In the genomic region with DNA sequence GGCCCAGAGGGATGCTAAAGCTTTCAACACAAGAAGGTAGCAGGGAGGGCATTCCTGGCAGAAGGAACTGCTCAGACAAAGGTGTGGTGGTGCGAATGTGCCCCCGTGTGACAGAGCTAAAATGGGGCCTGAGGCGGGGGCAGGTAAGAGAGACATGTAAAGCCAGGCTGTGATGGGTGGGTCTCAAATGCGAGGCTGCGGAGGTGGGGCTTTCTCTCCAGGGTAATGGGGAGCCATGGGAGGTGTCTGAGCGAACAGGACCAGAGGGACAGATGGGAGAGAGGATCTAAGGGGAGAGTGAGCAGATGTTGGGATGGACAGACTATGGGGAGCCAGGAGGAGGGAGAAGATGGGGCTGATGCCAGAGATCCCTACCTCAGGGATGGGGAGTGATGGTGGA, we compare ENCODE assay signal across 1 cellular context.
TF ChIP-seq lines count a peak whose summit lies in the region.

No MANE protein-coding gene starts in this region.

TF ChIP-seq in HEK293, 187 proteins besides CTCF, POLR2A, EP300 and RAD21:
- TF ChIP-seq, protein P1, sequence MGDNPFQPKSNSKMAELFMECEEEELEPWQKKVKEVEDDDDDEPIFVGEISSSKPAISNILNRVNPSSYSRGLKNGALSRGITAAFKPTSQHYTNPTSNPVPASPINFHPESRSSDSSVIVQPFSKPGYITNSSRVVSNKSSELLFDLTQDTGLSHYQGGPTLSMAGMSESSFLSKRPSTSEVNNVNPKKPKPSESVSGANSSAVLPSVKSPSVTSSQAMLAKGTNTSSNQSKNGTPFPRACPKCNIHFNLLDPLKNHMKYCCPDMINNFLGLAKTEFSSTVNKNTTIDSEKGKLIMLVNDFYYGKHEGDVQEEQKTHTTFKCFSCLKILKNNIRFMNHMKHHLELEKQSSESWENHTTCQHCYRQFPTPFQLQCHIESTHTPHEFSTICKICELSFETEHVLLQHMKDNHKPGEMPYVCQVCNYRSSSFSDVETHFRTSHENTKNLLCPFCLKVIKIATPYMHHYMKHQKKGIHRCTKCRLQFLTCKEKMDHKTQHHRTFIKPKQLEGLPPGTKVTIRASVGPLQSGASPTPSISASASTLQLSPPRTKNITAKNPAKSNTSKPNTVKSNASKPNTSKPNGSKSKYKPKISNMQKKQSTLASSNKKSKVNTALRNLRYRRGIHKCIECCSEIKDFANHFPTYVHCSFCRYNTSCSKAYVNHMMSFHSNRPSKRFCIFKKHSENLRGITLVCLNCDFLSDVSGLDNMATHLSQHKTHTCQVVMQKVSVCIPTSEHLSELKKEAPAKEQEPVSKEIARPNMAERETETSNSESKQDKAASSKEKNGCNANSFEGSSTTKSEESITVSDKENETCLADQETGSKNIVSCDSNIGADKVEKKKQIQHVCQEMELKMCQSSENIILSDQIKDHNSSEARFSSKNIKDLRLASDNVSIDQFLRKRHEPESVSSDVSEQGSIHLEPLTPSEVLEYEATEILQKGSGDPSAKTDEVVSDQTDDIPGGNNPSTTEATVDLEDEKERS (tag by site-specific recombination; IDR thresholded peaks at IDR 0.05) = 0 out of 2 replicates have a peak, but pooled peaks have one; percentile 23
- peak; percentile 93 for TF ChIP-seq ZNF16 (tag by site-specific recombination; IDR thresholded peaks at IDR 0.05; ENCODE audit: low read depth)
- TF ChIP-seq ZIC2 (tag by site-specific recombination; IDR thresholded peaks at IDR 0.05) = no peak
- TF ChIP-seq GLI2 (tag by site-specific recombination; IDR thresholded peaks at IDR 0.05; ENCODE audit: borderline replicate concordance, low read depth) = no peak
